In genomic region chr19:11047856-11048255, GRCh38 we compare ENCODE assay signal across 28 cellular contexts. TPM values are rescaled to one million over a fixed set of nuclear protein-coding genes. Genes with fewer than 3 reads are reported as not detected.
DNase-seq lines count a peak whose midpoint lies in the region; ATAC-seq and TF ChIP-seq lines count a peak whose summit lies in the region.
"Had no signal": no experiment of that assay in that cellular context is flagged by ENCODE, and none has a peak within 500 bp of the region (broad histone marks: within the 10 kb centered on the region; RNA-seq: fewer than 3 reads in every experiment).

No MANE protein-coding gene starts in this region.

- no peaks in the 10 kb centered on the region for H3K9me3 Mint-ChIP-seq in activated CD4-positive, alpha-beta T cell treated with anti-CD3 and anti-CD28 coated beads, Interleukin-2, amount 10 ng/mL, durations not matched to agents 7 days and 5 days
- H3K9me3 Mint-ChIP-seq in CD4-positive, alpha-beta memory T cell, result no peaks in the 10 kb centered on the region
- H3K9me3 Mint-ChIP-seq in naive thymus-derived CD4-positive, alpha-beta T cell, result no peaks in the 10 kb centered on the region
- H3K9me3 Mint-ChIP-seq: activated naive CD4-positive, alpha-beta T cell treated with anti-CD3 and anti-CD28 coated beads, Interleukin-2, amount 50 U/mL, for 72 hours had no signal

- no peak overlapping the region for H3K4me3 ChIP-seq in CD4-positive, alpha-beta memory T cell (ENCODE audit: low read length in 2 of 2)
- H3K4me3 ChIP-seq in naive thymus-derived CD4-positive, alpha-beta T cell (ENCODE audit: low read length), result no peak overlapping the region
- H3K4me3 ChIP-seq: ascending aorta, gastrocnemius medialis, PC-9, upper lobe of right lung had no signal

- H3K27me3 ChIP-seq in CD4-positive, alpha-beta memory T cell (ENCODE audit: insufficient read depth, low read length), result no peaks in the 10 kb centered on the region
- H3K27me3 ChIP-seq in naive thymus-derived CD4-positive, alpha-beta T cell (ENCODE audit: control insufficient read depth in 2 of 2, insufficient read depth in 2 of 2, low read length in 2 of 2), result no peaks in the 10 kb centered on the region
- H3K27me3 ChIP-seq: ascending aorta, gastrocnemius medialis, upper lobe of right lung had no signal

- H3K4me3 Mint-ChIP-seq in activated CD4-positive, alpha-beta T cell treated with anti-CD3 and anti-CD28 coated beads, Interleukin-2, amount 10 ng/mL, durations not matched to agents 7 days and 5 days, result no peak overlapping the region
- H3K4me3 Mint-ChIP-seq in CD4-positive, alpha-beta memory T cell, result peak overlapping the region in 2 of 8 donors; percentile 42 to 77
- peak overlapping the region in 1 of 10 donors; percentile 34 for H3K4me3 Mint-ChIP-seq in naive thymus-derived CD4-positive, alpha-beta T cell

- CTCF ChIA-PET in activated CD4-positive, alpha-beta T cell treated with anti-CD3 and anti-CD28 coated beads, Interleukin-2, amount 10 ng/mL, durations not matched to agents 7 days and 5 days (lab: Charles Lee), result interaction anchor here (0.6 to 1.4 kb wide), 4 partner anchors 12 to 997 kb away, joined by 4 to 7 read pairs (median 4); no protein-coding TSS in a partner anchor
- CTCF ChIA-PET in CD4-positive, alpha-beta memory T cell (lab: Charles Lee; ENCODE audit: partially characterized antibody), result interaction anchor here (0.6 to 2.1 kb wide), 8 partner anchors 12 to 81 kb away, joined by 3 to 21 read pairs (median 3); no protein-coding TSS in a partner anchor
- CTCF ChIA-PET in RWPE1 (lab: Yijun Ruan, JAX), result interaction anchor here (0.6 kb wide), 1 partner anchor 9 kb away, joined by 3 read pairs; no protein-coding TSS in a partner anchor
- CTCF ChIA-PET in naive thymus-derived CD4-positive, alpha-beta T cell (lab: Charles Lee), result interaction anchor here (1.8 kb wide), 1 partner anchor 12 kb away, joined by 7 read pairs; no protein-coding TSS in a partner anchor

- no peak for TF ChIP-seq CTCF in RWPE1 (conservative IDR thresholded peaks at IDR 0.05; ENCODE audit: low read depth)

- DNase-seq in activated CD4-positive, alpha-beta T cell treated with anti-CD3 and anti-CD28 coated beads, Interleukin-2, amount 10 ng/mL, durations not matched to agents 7 days and 5 days, result no peak
- no peak for DNase-seq in activated CD4-positive, alpha-beta T cell treated with anti-CD3 and anti-CD28 coated beads, Interleukin-2, amount 50 U/mL, for 1 hour
- no peak for DNase-seq in CD4-positive, alpha-beta memory T cell
- DNase-seq in RWPE1 (ENCODE audit: low spot score) (no peak), EL (no peak), posterior vena cava (ENCODE audit: low spot score) (no peak)
- no peak for DNase-seq in naive thymus-derived CD4-positive, alpha-beta T cell
- DNase-seq: 8988T; activated CD4-positive, alpha-beta T cell treated with anti-CD3 and anti-CD28 coated beads for 48 hours; DMS 273 treated with DMSO at 0.1 percent for 48 hours; gastrocnemius medialis; KG1; kidney; left ventricle myocardium superior; NCI-H1417 treated with DMSO at 0.1 percent for 48 hours; NCI-H2081 treated with DMSO at 0.1 percent for 48 hours; NCI-H2227 treated with DMSO at 0.1 percent for 48 hours; NCI-H526; PC-9; stimulated activated CD4-positive, alpha-beta T cell treated with anti-CD3 and anti-CD28 coated beads, Interleukin-15, amount 100 ng/mL, for 24 hours; stimulated activated CD4-positive, alpha-beta T cell treated with anti-CD3 and anti-CD28 coated beads, Interleukin-4, amount 100 ng/mL, for 4 hours; upper lobe of right lung had no signal

- peak overlapping the region; percentile 62 for H3K27ac Mint-ChIP-seq in activated CD4-positive, alpha-beta T cell treated with anti-CD3 and anti-CD28 coated beads, Interleukin-2, amount 10 ng/mL, durations not matched to agents 7 days and 5 days
- H3K27ac Mint-ChIP-seq in CD4-positive, alpha-beta memory T cell, result peak overlapping the region; percentile 72 to 93 (median 84)
- peak overlapping the region; percentile 55 to 98 (median 93) for H3K27ac Mint-ChIP-seq in naive thymus-derived CD4-positive, alpha-beta T cell

- peaks cover 4% of the 10 kb centered on the region for H3K36me3 ChIP-seq in CD4-positive, alpha-beta memory T cell (ENCODE audit: insufficient read depth, low read length)
- peaks cover 0 to 12% (median 0%) of the 10 kb centered on the region in 3 experiments for H3K36me3 ChIP-seq in naive thymus-derived CD4-positive, alpha-beta T cell (ENCODE audit: control insufficient read depth in 2 of 3, insufficient read depth in 3 of 3, low read length in 3 of 3)

- H3K27ac ChIP-seq in CD4-positive, alpha-beta memory T cell (ENCODE audit: low read depth, low read length), result no peak overlapping the region
- H3K27ac ChIP-seq in RWPE1, result peak overlapping the region; percentile 88
- peak overlapping the region; percentile 68 for H3K27ac ChIP-seq in naive thymus-derived CD4-positive, alpha-beta T cell (ENCODE audit: low read depth, low read length)
- H3K27ac ChIP-seq: ascending aorta, gastrocnemius medialis, HL-60, PC-9, upper lobe of right lung had no signal

- H3K4me1 Mint-ChIP-seq in activated CD4-positive, alpha-beta T cell treated with anti-CD3 and anti-CD28 coated beads, Interleukin-2, amount 10 ng/mL, durations not matched to agents 7 days and 5 days, result peaks cover 39% of the 10 kb centered on the region
- H3K4me1 Mint-ChIP-seq in CD4-positive, alpha-beta memory T cell, result peaks cover 23 to 58% (median 44%) of the 10 kb centered on the region in 4 donors
- peaks cover 21 to 57% (median 51%) of the 10 kb centered on the region in 7 donors for H3K4me1 Mint-ChIP-seq in naive thymus-derived CD4-positive, alpha-beta T cell

- peaks cover 26% of the 10 kb centered on the region for H3K36me3 Mint-ChIP-seq in activated CD4-positive, alpha-beta T cell treated with anti-CD3 and anti-CD28 coated beads, Interleukin-2, amount 10 ng/mL, durations not matched to agents 7 days and 5 days (ENCODE audit: low read depth)
- H3K36me3 Mint-ChIP-seq in CD4-positive, alpha-beta memory T cell, result peaks cover 13 to 20% of the 10 kb centered on the region in 2 donors
- peaks cover 0 to 22% (median 4%) of the 10 kb centered on the region in 5 donors for H3K36me3 Mint-ChIP-seq in naive thymus-derived CD4-positive, alpha-beta T cell

- H3K4me1 ChIP-seq in CD4-positive, alpha-beta memory T cell (ENCODE audit: insufficient read depth, low read length), result peaks cover 57% of the 10 kb centered on the region
- peaks cover 33 to 44% of the 10 kb centered on the region in 2 donors for H3K4me1 ChIP-seq in naive thymus-derived CD4-positive, alpha-beta T cell (ENCODE audit: control insufficient read depth in 2 of 2, insufficient read depth in 2 of 2, low read length in 2 of 2)
- H3K4me1 ChIP-seq: ascending aorta, gastrocnemius medialis had no signal

- no peaks in the 10 kb centered on the region for H3K9me3 ChIP-seq in CD4-positive, alpha-beta memory T cell (ENCODE audit: control insufficient read depth in 1 of 2, low read length in 2 of 2)
- H3K9me3 ChIP-seq in naive thymus-derived CD4-positive, alpha-beta T cell (ENCODE audit: control insufficient read depth in 2 of 3, low read length in 3 of 3), result no peaks in the 10 kb centered on the region
- H3K9me3 ChIP-seq: ascending aorta, gastrocnemius medialis, upper lobe of right lung had no signal

- no peaks in the 10 kb centered on the region for H3K27me3 Mint-ChIP-seq in activated CD4-positive, alpha-beta T cell treated with anti-CD3 and anti-CD28 coated beads, Interleukin-2, amount 10 ng/mL, durations not matched to agents 7 days and 5 days
- no peaks in the 10 kb centered on the region for H3K27me3 Mint-ChIP-seq in CD4-positive, alpha-beta memory T cell
- no peaks in the 10 kb centered on the region for H3K27me3 Mint-ChIP-seq in naive thymus-derived CD4-positive, alpha-beta T cell

- intact Hi-C loops in CD4-positive, alpha-beta memory T cell (cut with micrococcal nuclease), result loop anchor here (2.0 kb wide), 1 partner anchor 43 kb away; no protein-coding TSS in a partner anchor
- intact Hi-C loops in naive thymus-derived CD4-positive, alpha-beta T cell (cut with micrococcal nuclease), result loop anchor here (2.0 kb wide), 1 partner anchor 43 kb away; no protein-coding TSS in a partner anchor
- intact Hi-C loops in posterior vena cava (cut with DNase I), result no loop called here

- no peak for ATAC-seq in naive thymus-derived CD4-positive, alpha-beta T cell
- ATAC-seq in HG02588 (IDR thresholded peaks at IDR 0.05; ENCODE audit: unreplicated experiment), result no peak
- ATAC-seq: activated naive CD4-positive, alpha-beta T cell treated with anti-CD3 and anti-CD28 coated beads, Interleukin-2, amount 50 U/mL, for 72 hours; gastrocnemius medialis; left ventricle myocardium superior; Right ventricle myocardium inferior; SK-N-SH treated with all-trans-retinoic acid at 6 μM for 48 hours; upper lobe of right lung had no signal

- POLR2A ChIA-PET in activated CD4-positive, alpha-beta T cell treated with anti-CD3 and anti-CD28 coated beads, Interleukin-2, amount 10 ng/mL, durations not matched to agents 7 days and 5 days (lab: Charles Lee), result no interaction called here
- POLR2A ChIA-PET in CD4-positive, alpha-beta memory T cell (lab: Charles Lee; ENCODE audit: partially characterized antibody), result interaction anchor here (1.0 to 5.7 kb wide), 3 partner anchors 38 to 48 kb away, joined by 3 to 50 read pairs (median 20); partner anchors contain the start of gene LDLR
- POLR2A ChIA-PET in RWPE1 (lab: Yijun Ruan, JAX; ENCODE audit: low non-redundant PET), result no interaction called here
- POLR2A ChIA-PET in naive thymus-derived CD4-positive, alpha-beta T cell (lab: Charles Lee), result interaction anchor here (0.7 to 0.8 kb wide), 2 partner anchors 17 to 47 kb away, joined by 3 to 4 read pairs; no protein-coding TSS in a partner anchor

RNA-seq across cellular contexts. Expression of gene LDLR, which starts 41.4 kb away (rescaled TPM):
- total RNA-seq in activated CD4-positive, alpha-beta T cell treated with anti-CD3 and anti-CD28 coated beads, Interleukin-2, amount 10 ng/mL, durations not matched to agents 7 days and 5 days, result 10 to 100 TPM; 93.0 to 97.1 TPM
- 10 to 100 TPM; 25.8 to 27.0 TPM for total RNA-seq in CD4-positive, alpha-beta memory T cell
- polyA plus RNA-seq in CD4-positive, alpha-beta memory T cell, result 1 to 10 TPM; 4.4 to 5.0 TPM
- total RNA-seq in naive thymus-derived CD4-positive, alpha-beta T cell, result 10 to 100 TPM; 29.1 to 90.3 (median 39.0) TPM
- polyA plus RNA-seq in naive thymus-derived CD4-positive, alpha-beta T cell, result 1 to 10 TPM; 5.5 to 7.0 TPM
- 10 to 100 TPM; 51.0 to 66.4 TPM for total RNA-seq in posterior vena cava

Comparison
In these comparisons a context has a peak if more than half of its experiments do, and no peak if none do; other contexts are left out.
1. POLR2A ChIA-PET loops: an anchor here in CD4-positive, alpha-beta memory T cell (1.0 to 5.7 kb wide) and naive thymus-derived CD4-positive, alpha-beta T cell (0.7 to 0.8 kb wide); none called in activated CD4-positive, alpha-beta T cell treated with anti-CD3 and anti-CD28 coated beads, Interleukin-2, amount 10 ng/mL, durations not matched to agents 7 days and 5 days and RWPE1.
2. intact Hi-C loops: an anchor here in CD4-positive, alpha-beta memory T cell (2.0 kb wide) and naive thymus-derived CD4-positive, alpha-beta T cell (2.0 kb wide); none called in posterior vena cava.